1 cellular context compared by ENCODE assay signal in the genomic region with DNA sequence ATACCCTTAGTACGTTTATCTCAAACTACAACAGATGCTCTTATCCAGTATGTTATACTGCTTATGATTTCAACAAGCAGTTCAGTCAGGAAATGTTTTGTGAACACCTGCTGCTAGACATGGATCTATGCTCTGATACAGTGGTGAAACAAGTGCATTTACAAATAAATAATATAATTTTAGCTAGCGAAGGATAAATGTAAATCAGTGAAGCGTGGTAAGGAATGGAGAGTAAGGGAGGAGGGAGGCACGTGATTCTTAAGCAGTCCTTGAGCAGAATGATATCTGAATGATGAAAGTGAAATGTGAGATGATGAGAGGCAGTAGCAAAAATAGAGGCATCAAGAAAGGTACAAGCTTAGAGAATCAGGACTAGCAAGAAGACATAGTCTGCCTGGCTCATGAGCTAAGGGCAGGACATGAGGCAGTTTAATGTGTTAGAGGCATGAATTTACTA.
TF ChIP-seq lines count a peak whose summit lies in the region.

No MANE protein-coding gene starts in this region.

TF ChIP-seq in HEK293, 187 proteins besides CTCF, POLR2A, EP300 and RAD21 (continued from another document):
- 0 out of 2 replicates have a peak, but pooled peaks have one; percentile 23 for TF ChIP-seq ZNF501 (tag by site-specific recombination; IDR thresholded peaks at IDR 0.05)
- TF ChIP-seq ZBTB20 (tag by site-specific recombination; IDR thresholded peaks at IDR 0.05) = no peak
- TF ChIP-seq ZNF530 (tag by site-specific recombination; IDR thresholded peaks at IDR 0.05; ENCODE audit: low read depth) = no peak
- no peak for TF ChIP-seq ZNF366 (tag by site-specific recombination; conservative IDR thresholded peaks at IDR 0.05)
- TF ChIP-seq ZNF555 (tag by site-specific recombination; conservative IDR thresholded peaks at IDR 0.05) = no peak
- no peak for TF ChIP-seq ZNF169 (tag by site-specific recombination; IDR thresholded peaks at IDR 0.05)
- TF ChIP-seq ZNF362 (tag by site-specific recombination; IDR thresholded peaks at IDR 0.05) = no peak
- no peak for TF ChIP-seq ZNF311 (tag by site-specific recombination; IDR thresholded peaks at IDR 0.05; ENCODE audit: borderline replicate concordance)
- no peak for TF ChIP-seq ZNF623 (tag by site-specific recombination; IDR thresholded peaks at IDR 0.05)
- no peak for TF ChIP-seq ZNF621 (tag by site-specific recombination; IDR thresholded peaks at IDR 0.05)
- TF ChIP-seq, protein P1, sequence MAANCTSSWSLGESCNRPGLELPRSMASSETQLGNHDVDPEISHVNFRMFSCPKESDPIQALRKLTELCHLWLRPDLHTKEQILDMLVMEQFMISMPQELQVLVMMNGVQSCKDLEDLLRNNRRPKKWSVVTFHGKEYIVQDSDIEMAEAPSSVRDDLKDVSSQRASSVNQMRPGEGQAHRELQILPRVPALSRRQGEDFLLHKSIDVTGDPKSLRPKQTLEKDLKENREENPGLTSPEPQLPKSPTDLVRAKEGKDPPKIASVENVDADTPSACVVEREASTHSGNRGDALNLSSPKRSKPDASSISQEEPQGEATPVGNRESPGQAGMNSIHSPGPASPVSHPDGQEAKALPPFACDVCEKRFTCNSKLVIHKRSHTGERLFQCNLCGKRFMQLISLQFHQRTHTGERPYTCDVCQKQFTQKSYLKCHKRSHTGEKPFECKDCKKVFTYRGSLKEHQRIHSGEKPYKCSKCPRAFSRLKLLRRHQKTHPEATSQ (tag by site-specific recombination; IDR thresholded peaks at IDR 0.05) = no peak
- TF ChIP-seq OSR2 (tag by site-specific recombination; IDR thresholded peaks at IDR 0.05) = peak; percentile 52
- TF ChIP-seq SCRT2 (tag by site-specific recombination; IDR thresholded peaks at IDR 0.05) = peak; percentile 55; the same call in 1 of the 2 replicates
- no peak for TF ChIP-seq ZNF341 (tag by site-specific recombination; IDR thresholded peaks at IDR 0.05; ENCODE audit: low read depth)
- TF ChIP-seq ZNF600 (tag by site-specific recombination; IDR thresholded peaks at IDR 0.05) = peak; percentile 86
- peak; percentile 12; the same call in 1 of the 2 replicates for TF ChIP-seq ZNF660 (tag by site-specific recombination; IDR thresholded peaks at IDR 0.05)
- no peak for TF ChIP-seq ZIC2 (tag by site-specific recombination; IDR thresholded peaks at IDR 0.05)
- peak; percentile 58; the same call in 1 of the 2 replicates for TF ChIP-seq FEZF1 (tag by site-specific recombination; IDR thresholded peaks at IDR 0.05)
- TF ChIP-seq KLF10 (tag by site-specific recombination; IDR thresholded peaks at IDR 0.05) = no peak
- TF ChIP-seq HOXC10 (CRISPR knock-in tag; IDR thresholded peaks at IDR 0.05) = no peak
- TF ChIP-seq, protein P2, sequence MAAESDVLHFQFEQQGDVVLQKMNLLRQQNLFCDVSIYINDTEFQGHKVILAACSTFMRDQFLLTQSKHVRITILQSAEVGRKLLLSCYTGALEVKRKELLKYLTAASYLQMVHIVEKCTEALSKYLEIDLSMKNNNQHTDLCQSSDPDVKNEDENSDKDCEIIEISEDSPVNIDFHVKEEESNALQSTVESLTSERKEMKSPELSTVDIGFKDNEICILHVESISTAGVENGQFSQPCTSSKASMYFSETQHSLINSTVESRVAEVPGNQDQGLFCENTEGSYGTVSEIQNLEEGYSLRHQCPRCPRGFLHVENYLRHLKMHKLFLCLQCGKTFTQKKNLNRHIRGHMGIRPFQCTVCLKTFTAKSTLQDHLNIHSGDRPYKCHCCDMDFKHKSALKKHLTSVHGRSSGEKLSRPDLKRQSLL (tag by site-specific recombination; IDR thresholded peaks at IDR 0.05) = no peak
- no peak for TF ChIP-seq ZNF174 (tag by site-specific recombination; IDR thresholded peaks at IDR 0.05)
- peak; percentile 50; the same call in 1 of the 2 replicates for TF ChIP-seq ZSCAN16 (tag by site-specific recombination; IDR thresholded peaks at IDR 0.05)
- no peak for TF ChIP-seq ZFP41 (tag by site-specific recombination; IDR thresholded peaks at IDR 0.05; ENCODE audit: borderline replicate concordance)
- peak; percentile 47; the same call in 1 of the 2 replicates for TF ChIP-seq PRDM6 (tag by site-specific recombination; IDR thresholded peaks at IDR 0.05)
- TF ChIP-seq, protein P3, sequence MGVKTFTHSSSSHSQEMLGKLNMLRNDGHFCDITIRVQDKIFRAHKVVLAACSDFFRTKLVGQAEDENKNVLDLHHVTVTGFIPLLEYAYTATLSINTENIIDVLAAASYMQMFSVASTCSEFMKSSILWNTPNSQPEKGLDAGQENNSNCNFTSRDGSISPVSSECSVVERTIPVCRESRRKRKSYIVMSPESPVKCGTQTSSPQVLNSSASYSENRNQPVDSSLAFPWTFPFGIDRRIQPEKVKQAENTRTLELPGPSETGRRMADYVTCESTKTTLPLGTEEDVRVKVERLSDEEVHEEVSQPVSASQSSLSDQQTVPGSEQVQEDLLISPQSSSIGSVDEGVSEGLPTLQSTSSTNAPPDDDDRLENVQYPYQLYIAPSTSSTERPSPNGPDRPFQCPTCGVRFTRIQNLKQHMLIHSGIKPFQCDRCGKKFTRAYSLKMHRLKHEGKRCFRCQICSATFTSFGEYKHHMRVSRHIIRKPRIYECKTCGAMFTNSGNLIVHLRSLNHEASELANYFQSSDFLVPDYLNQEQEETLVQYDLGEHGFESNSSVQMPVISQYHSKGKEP (tag by site-specific recombination; IDR thresholded peaks at IDR 0.05) = no peak
- no peak for TF ChIP-seq ZNF571 (tag by site-specific recombination; IDR thresholded peaks at IDR 0.05)
- peak; percentile 88 for TF ChIP-seq ZBTB17 (tag by site-specific recombination; IDR thresholded peaks at IDR 0.05)
- TF ChIP-seq ZNF157 (tag by site-specific recombination; IDR thresholded peaks at IDR 0.05) = no peak
